In the genomic region with DNA sequence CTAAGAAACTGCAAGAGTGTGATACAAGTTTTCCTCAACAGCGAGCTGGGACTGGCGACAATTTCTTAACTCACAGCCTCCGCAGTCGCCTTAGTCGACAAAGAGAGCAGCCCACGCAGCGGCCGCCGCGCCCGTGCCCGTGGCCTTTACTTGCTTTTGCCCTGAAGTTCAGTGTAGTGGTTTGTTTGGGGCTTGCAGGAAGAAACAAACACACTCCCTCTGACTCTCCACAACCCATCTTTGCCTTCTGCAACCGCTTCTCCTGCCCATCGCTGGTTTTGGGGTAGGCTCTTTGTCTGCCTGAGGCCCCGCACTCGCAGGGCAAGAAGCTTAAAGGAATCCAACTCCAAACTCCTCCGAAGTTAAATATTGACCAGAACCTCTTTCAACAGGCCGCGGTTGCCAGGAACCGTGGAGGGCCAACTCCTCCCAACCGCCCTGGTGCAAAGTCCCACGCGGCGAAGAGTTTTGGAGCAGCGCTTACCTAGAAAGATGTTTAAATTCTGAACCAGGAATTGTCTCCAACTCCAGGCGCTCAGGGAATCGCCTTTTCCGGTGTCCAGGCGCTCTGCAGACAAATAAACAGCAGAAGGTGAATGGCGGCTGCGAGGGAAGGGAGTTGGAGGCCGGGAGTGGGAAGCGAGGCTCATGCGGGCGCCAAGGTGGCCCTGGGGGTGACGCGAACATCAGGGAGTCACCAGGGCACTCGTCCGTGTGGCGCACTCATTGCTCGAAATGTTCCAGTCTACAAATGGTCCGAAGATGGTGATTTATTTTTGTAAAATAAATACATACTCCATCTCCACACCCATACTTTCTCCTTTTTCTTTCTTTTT, we compare ENCODE assay signal across 1 cellular context.
A peak's percentile ranks its signal among the peaks of the same experiment; 100 is the strongest.
TF ChIP-seq lines count a peak whose summit lies in the region.

No MANE protein-coding gene starts in this region.

TF ChIP-seq in HepG2, 621 proteins besides CTCF, POLR2A, EP300 and RAD21 (continues in another document):
- no peak; the same call in 1 of the 2 replicates for TF ChIP-seq ZNF343 (CRISPR knock-in tag; IDR thresholded peaks at IDR 0.05)
- peak; percentile 90 for TF ChIP-seq NCOR1 (IDR thresholded peaks at IDR 0.05; ENCODE audit: borderline replicate concordance, low read length)
- no peak for TF ChIP-seq ZNF234 (CRISPR knock-in tag; conservative IDR thresholded peaks at IDR 0.05)
- no peak for TF ChIP-seq NFRKB (IDR thresholded peaks at IDR 0.05)
- TF ChIP-seq, protein P1, sequence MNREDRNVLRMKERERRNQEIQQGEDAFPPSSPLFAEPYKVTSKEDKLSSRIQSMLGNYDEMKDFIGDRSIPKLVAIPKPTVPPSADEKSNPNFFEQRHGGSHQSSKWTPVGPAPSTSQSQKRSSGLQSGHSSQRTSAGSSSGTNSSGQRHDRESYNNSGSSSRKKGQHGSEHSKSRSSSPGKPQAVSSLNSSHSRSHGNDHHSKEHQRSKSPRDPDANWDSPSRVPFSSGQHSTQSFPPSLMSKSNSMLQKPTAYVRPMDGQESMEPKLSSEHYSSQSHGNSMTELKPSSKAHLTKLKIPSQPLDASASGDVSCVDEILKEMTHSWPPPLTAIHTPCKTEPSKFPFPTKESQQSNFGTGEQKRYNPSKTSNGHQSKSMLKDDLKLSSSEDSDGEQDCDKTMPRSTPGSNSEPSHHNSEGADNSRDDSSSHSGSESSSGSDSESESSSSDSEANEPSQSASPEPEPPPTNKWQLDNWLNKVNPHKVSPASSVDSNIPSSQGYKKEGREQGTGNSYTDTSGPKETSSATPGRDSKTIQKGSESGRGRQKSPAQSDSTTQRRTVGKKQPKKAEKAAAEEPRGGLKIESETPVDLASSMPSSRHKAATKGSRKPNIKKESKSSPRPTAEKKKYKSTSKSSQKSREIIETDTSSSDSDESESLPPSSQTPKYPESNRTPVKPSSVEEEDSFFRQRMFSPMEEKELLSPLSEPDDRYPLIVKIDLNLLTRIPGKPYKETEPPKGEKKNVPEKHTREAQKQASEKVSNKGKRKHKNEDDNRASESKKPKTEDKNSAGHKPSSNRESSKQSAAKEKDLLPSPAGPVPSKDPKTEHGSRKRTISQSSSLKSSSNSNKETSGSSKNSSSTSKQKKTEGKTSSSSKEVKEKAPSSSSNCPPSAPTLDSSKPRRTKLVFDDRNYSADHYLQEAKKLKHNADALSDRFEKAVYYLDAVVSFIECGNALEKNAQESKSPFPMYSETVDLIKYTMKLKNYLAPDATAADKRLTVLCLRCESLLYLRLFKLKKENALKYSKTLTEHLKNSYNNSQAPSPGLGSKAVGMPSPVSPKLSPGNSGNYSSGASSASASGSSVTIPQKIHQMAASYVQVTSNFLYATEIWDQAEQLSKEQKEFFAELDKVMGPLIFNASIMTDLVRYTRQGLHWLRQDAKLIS (CRISPR knock-in tag; IDR thresholded peaks at IDR 0.05) = no peak
- TF ChIP-seq MAF1 (CRISPR knock-in tag; IDR thresholded peaks at IDR 0.05; ENCODE audit: borderline replicate concordance) = no peak
- TF ChIP-seq AGO2 (optimal IDR thresholded peaks at IDR 0.05; ENCODE audit: low read depth, low read length) = peak; percentile 83
- TF ChIP-seq, protein P2, sequence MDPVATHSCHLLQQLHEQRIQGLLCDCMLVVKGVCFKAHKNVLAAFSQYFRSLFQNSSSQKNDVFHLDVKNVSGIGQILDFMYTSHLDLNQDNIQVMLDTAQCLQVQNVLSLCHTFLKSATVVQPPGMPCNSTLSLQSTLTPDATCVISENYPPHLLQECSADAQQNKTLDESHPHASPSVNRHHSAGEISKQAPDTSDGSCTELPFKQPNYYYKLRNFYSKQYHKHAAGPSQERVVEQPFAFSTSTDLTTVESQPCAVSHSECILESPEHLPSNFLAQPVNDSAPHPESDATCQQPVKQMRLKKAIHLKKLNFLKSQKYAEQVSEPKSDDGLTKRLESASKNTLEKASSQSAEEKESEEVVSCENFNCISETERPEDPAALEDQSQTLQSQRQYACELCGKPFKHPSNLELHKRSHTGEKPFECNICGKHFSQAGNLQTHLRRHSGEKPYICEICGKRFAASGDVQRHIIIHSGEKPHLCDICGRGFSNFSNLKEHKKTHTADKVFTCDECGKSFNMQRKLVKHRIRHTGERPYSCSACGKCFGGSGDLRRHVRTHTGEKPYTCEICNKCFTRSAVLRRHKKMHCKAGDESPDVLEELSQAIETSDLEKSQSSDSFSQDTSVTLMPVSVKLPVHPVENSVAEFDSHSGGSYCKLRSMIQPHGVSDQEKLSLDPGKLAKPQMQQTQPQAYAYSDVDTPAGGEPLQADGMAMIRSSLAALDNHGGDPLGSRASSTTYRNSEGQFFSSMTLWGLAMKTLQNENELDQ (CRISPR knock-in tag; IDR thresholded peaks at IDR 0.05; ENCODE audit: borderline replicate concordance) = no peak
- peak; percentile 48; the same call in 1 of the 2 replicates for TF ChIP-seq ZFP36L1 (CRISPR knock-in tag; IDR thresholded peaks at IDR 0.05)
- TF ChIP-seq, protein P3, sequence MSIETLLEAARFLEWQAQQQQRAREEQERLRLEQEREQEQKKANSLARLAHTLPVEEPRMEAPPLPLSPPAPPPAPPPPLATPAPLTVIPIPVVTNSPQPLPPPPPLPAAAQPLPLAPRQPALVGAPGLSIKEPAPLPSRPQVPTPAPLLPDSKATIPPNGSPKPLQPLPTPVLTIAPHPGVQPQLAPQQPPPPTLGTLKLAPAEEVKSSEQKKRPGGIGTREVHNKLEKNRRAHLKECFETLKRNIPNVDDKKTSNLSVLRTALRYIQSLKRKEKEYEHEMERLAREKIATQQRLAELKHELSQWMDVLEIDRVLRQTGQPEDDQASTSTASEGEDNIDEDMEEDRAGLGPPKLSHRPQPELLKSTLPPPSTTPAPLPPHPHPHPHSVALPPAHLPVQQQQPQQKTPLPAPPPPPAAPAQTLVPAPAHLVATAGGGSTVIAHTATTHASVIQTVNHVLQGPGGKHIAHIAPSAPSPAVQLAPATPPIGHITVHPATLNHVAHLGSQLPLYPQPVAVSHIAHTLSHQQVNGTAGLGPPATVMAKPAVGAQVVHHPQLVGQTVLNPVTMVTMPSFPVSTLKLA (IDR thresholded peaks at IDR 0.05) = no peak
- no peak for TF ChIP-seq ZNF737 (CRISPR knock-in tag; IDR thresholded peaks at IDR 0.05; ENCODE audit: borderline replicate concordance)
- TF ChIP-seq ZNF850 (CRISPR knock-in tag; conservative IDR thresholded peaks at IDR 0.05) = no peak
- TF ChIP-seq PRMT3 (CRISPR knock-in tag; IDR thresholded peaks at IDR 0.05; ENCODE audit: borderline replicate concordance, low read depth) = no peak
- TF ChIP-seq ZNF225 (CRISPR knock-in tag; IDR thresholded peaks at IDR 0.05) = no peak
- TF ChIP-seq, protein P4, sequence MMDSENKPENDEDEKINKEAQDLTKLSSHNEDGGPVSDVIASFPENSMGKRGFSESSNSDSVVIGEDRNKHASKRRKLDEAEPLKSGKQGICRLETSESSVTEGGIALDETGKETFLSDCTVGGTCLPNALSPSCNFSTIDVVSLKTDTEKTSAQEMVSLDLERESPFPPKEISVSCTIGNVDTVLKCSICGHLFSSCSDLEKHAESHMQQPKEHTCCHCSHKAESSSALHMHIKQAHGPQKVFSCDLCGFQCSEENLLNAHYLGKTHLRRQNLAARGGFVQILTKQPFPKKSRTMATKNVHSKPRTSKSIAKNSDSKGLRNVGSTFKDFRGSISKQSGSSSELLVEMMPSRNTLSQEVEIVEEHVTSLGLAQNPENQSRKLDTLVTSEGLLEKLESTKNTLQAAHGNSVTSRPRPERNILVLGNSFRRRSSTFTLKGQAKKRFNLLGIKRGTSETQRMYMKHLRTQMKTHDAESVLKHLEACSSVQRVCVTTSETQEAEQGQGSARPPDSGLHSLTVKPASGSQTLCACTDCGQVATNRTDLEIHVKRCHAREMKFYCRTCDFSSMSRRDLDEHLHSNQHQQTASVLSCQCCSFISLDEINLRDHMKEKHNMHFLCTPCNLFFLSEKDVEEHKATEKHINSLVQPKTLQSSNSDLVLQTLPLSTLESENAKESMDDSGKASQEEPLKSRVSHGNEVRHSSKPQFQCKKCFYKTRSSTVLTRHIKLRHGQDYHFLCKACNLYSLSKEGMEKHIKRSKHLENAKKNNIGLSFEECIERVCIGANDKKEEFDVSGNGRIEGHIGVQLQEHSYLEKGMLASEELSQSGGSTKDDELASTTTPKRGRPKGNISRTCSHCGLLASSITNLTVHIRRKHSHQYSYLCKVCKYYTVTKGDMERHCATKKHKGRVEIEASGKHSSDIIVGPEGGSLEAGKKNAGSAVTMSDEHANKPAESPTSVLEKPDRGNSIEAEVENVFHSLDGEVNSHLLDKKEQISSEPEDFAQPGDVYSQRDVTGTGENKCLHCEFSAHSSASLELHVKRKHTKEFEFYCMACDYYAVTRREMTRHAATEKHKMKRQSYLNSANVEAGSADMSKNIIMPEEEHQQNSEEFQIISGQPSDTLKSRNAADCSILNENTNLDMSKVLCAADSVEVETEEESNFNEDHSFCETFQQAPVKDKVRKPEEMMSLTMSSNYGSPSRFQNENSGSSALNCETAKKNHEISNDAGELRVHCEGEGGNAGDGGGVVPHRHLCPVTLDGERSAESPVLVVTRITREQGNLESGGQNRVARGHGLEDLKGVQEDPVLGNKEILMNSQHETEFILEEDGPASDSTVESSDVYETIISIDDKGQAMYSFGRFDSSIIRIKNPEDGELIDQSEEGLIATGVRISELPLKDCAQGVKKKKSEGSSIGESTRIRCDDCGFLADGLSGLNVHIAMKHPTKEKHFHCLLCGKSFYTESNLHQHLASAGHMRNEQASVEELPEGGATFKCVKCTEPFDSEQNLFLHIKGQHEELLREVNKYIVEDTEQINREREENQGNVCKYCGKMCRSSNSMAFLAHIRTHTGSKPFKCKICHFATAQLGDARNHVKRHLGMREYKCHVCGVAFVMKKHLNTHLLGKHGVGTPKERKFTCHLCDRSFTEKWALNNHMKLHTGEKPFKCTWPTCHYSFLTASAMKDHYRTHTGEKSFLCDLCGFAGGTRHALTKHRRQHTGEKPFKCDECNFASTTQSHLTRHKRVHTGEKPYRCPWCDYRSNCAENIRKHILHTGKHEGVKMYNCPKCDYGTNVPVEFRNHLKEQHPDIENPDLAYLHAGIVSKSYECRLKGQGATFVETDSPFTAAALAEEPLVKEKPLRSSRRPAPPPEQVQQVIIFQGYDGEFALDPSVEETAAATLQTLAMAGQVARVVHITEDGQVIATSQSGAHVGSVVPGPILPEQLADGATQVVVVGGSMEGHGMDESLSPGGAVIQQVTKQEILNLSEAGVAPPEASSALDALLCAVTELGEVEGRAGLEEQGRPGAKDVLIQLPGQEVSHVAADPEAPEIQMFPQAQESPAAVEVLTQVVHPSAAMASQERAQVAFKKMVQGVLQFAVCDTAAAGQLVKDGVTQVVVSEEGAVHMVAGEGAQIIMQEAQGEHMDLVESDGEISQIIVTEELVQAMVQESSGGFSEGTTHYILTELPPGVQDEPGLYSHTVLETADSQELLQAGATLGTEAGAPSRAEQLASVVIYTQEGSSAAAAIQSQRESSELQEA (CRISPR knock-in tag; IDR thresholded peaks at IDR 0.05; ENCODE audit: not compliant biosample characterization) = no peak
- TF ChIP-seq SNAI1 (CRISPR knock-in tag; IDR thresholded peaks at IDR 0.05; ENCODE audit: borderline replicate concordance) = no peak; the same call in 1 of the 2 replicates
- TF ChIP-seq ZNF670 (CRISPR knock-in tag; IDR thresholded peaks at IDR 0.05; ENCODE audit: borderline replicate concordance) = peak; percentile 89
- peak; percentile 95 for TF ChIP-seq KDM6A (CRISPR knock-in tag; IDR thresholded peaks at IDR 0.05; ENCODE audit: low read depth)
- TF ChIP-seq, protein P5, sequence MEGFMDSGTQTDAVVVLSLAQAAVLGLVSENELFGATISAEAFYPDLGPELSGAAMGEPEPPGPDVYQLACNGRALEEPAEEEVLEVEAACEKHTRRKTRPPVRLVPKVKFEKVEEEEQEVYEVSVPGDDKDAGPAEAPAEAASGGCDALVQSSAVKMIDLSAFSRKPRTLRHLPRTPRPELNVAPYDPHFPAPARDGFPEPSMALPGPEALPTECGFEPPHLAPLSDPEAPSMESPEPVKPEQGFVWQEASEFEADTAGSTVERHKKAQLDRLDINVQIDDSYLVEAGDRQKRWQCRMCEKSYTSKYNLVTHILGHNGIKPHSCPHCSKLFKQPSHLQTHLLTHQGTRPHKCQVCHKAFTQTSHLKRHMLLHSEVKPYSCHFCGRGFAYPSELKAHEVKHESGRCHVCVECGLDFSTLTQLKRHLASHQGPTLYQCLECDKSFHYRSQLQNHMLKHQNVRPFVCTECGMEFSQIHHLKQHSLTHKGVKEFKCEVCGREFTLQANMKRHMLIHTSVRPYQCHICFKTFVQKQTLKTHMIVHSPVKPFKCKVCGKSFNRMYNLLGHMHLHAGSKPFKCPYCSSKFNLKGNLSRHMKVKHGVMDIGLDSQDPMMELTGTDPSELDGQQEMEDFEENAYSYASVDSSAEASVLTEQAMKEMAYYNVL (CRISPR knock-in tag; IDR thresholded peaks at IDR 0.05; ENCODE audit: borderline replicate concordance) = peak; percentile 54; the same call in 1 of the 2 replicates
- no peak for TF ChIP-seq ATF7-NPFF (CRISPR knock-in tag; IDR thresholded peaks at IDR 0.05; ENCODE audit: low read depth)
- no peak for TF ChIP-seq ZNF33A (CRISPR knock-in tag; IDR thresholded peaks at IDR 0.05; ENCODE audit: borderline replicate concordance)
- TF ChIP-seq ZFP82 (CRISPR knock-in tag; IDR thresholded peaks at IDR 0.05; ENCODE audit: borderline replicate concordance) = no peak
- TF ChIP-seq, protein P6, sequence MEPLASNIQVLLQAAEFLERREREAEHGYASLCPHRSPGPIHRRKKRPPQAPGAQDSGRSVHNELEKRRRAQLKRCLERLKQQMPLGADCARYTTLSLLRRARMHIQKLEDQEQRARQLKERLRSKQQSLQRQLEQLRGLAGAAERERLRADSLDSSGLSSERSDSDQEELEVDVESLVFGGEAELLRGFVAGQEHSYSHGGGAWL (CRISPR knock-in tag; IDR thresholded peaks at IDR 0.05) = no peak
- TF ChIP-seq RXRB (CRISPR knock-in tag; IDR thresholded peaks at IDR 0.05; ENCODE audit: borderline replicate concordance) = peak; percentile 58; the same call in 1 of the 2 replicates
- TF ChIP-seq, protein P7, sequence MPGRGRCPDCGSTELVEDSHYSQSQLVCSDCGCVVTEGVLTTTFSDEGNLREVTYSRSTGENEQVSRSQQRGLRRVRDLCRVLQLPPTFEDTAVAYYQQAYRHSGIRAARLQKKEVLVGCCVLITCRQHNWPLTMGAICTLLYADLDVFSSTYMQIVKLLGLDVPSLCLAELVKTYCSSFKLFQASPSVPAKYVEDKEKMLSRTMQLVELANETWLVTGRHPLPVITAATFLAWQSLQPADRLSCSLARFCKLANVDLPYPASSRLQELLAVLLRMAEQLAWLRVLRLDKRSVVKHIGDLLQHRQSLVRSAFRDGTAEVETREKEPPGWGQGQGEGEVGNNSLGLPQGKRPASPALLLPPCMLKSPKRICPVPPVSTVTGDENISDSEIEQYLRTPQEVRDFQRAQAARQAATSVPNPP (CRISPR knock-in tag; IDR thresholded peaks at IDR 0.05) = peak; percentile 51; the same call in 1 of the 2 replicates
- peak; percentile 38; the same call in 1 of the 2 replicates for TF ChIP-seq ZNF644 (CRISPR knock-in tag; IDR thresholded peaks at IDR 0.05; ENCODE audit: low read depth)
- no peak for TF ChIP-seq REL (CRISPR knock-in tag; conservative IDR thresholded peaks at IDR 0.05)
- 0 out of 2 replicates have a peak, but pooled peaks have one; percentile 35 for TF ChIP-seq ZNF776 (CRISPR knock-in tag; IDR thresholded peaks at IDR 0.05)
- TF ChIP-seq, protein P8, sequence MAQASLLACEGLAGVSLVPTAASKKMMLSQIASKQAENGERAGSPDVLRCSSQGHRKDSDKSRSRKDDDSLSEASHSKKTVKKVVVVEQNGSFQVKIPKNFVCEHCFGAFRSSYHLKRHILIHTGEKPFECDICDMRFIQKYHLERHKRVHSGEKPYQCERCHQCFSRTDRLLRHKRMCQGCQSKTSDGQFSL (CRISPR knock-in tag; IDR thresholded peaks at IDR 0.05) = no peak
- TF ChIP-seq, protein P9, sequence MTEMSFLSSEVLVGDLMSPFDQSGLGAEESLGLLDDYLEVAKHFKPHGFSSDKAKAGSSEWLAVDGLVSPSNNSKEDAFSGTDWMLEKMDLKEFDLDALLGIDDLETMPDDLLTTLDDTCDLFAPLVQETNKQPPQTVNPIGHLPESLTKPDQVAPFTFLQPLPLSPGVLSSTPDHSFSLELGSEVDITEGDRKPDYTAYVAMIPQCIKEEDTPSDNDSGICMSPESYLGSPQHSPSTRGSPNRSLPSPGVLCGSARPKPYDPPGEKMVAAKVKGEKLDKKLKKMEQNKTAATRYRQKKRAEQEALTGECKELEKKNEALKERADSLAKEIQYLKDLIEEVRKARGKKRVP (CRISPR knock-in tag; IDR thresholded peaks at IDR 0.05) = 0 out of 4 replicates have a peak, but pooled peaks of 1 of the 2 experiments have one; percentile 51
